In the genomic region with DNA sequence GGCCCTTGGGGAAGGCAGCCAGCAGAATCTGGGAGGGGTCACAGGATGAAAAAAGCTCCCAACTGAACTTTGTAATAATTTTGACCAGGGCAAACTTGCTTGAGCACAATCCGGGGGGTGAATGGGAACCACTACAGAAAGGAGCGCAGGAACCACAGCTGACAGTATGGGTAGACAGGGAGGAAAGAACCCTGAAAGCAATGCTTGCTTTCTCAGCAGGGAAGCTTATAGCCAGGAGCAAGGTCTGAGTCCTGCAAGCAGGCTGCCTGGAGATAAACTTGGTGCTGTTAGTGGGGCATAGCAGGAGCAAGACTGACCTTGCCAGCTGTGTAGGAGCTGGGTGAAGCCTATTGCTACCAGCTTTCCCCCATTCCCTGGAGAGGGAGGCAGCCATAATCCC, we compare ENCODE assay signal across 25 cellular contexts.
"Had no signal": no experiment of that assay in that cellular context is flagged by ENCODE, and none has a peak within 500 bp of the region (broad histone marks: within the 10 kb centered on the region; RNA-seq: fewer than 3 reads in every experiment).

No MANE protein-coding gene starts in this region.

- H3K9me3 ChIP-seq: Peyer's patch had no signal

- H3K4me1 Mint-ChIP-seq: activated naive CD4-positive, alpha-beta T cell treated with anti-CD3 and anti-CD28 coated beads, Interleukin-2, amount 50 U/mL, for 24 hours had no signal

- H3K27ac ChIP-seq: breast epithelium, Peyer's patch, SJSA1 had no signal

- H3K4me3 ChIP-seq: breast epithelium, Peyer's patch, SJSA1 had no signal

- ATAC-seq: activated CD4-positive, CD25-positive, alpha-beta regulatory T cell treated with anti-CD3 and anti-CD28 coated beads, Interleukin-2, amount 50 U/mL, for 24 hours; activated CD8-positive, alpha-beta T cell treated with anti-CD3 and anti-CD28 coated beads, Interleukin-2, amount 10 ng/mL, durations not matched to agents 7 days and 5 days; SK-N-SH treated with all-trans-retinoic acid at 6 μM for 48 hours had no signal

- H3K4me1 ChIP-seq: breast epithelium, Peyer's patch, SJSA1 had no signal

- H3K27ac Mint-ChIP-seq: activated CD8-positive, alpha-beta T cell treated with anti-CD3 and anti-CD28 coated beads, Interleukin-2, amount 10 ng/mL, durations not matched to agents 7 days and 5 days; activated naive CD4-positive, alpha-beta T cell treated with anti-CD3 and anti-CD28 coated beads, Interleukin-2, amount 50 U/mL, for 24 hours; T-helper 1 cell treated with Interleukin-12 subunit alpha and Interleukin-12 subunit beta and Interleukin-4 antibody, amounts not matched to agents 30 μg/mL and 1 μg/mL, for 36 hours had no signal

- H3K27me3 ChIP-seq: breast epithelium, Peyer's patch, SJSA1 had no signal

- H3K36me3 ChIP-seq: breast epithelium, Peyer's patch, SJSA1 had no signal

- DNase-seq: activated CD4-positive, alpha-beta T cell treated with anti-CD3 and anti-CD28 coated beads for 4 hours; activated CD8-positive, alpha-beta memory T cell treated with anti-CD3 and anti-CD28 coated beads, Interleukin-2, amount 50 U/mL, for 48 hours; activated CD8-positive, alpha-beta T cell treated with anti-CD3 and anti-CD28 coated beads, Interleukin-2, amount 10 ng/mL, durations not matched to agents 7 days and 5 days; activated T-cell treated with anti-CD3 and anti-CD28 coated beads, Interleukin-2, amount 50 U/mL, for 1 hour; aorta; caudate nucleus; Karpas-422; NCI-H1105 treated with DMSO at 0.1 percent for 48 hours; NCI-H1436 treated with DMSO at 0.1 percent for 48 hours; NCI-H187; NCI-H2081 treated with DMSO at 0.1 percent for 48 hours; NCI-H2171; NCI-H2227 treated with DMSO at 0.1 percent for 48 hours; NCI-H526; NCI-H82; OCI-M1; Peyer's patch; SHP77; SW 1271 had no signal

- H3K9me3 Mint-ChIP-seq: activated naive CD4-positive, alpha-beta T cell treated with anti-CD3 and anti-CD28 coated beads, Interleukin-2, amount 50 U/mL, for 24 hours had no signal

- H3K4me3 Mint-ChIP-seq: activated CD8-positive, alpha-beta T cell treated with anti-CD3 and anti-CD28 coated beads, Interleukin-2, amount 10 ng/mL, durations not matched to agents 7 days and 5 days; activated naive CD4-positive, alpha-beta T cell treated with anti-CD3 and anti-CD28 coated beads, Interleukin-2, amount 50 U/mL, for 24 hours; T-helper 1 cell treated with Interleukin-12 subunit alpha and Interleukin-12 subunit beta and Interleukin-4 antibody, amounts not matched to agents 30 μg/mL and 1 μg/mL, for 36 hours had no signal
